18 cellular contexts compared by ENCODE assay signal in the genomic region with DNA sequence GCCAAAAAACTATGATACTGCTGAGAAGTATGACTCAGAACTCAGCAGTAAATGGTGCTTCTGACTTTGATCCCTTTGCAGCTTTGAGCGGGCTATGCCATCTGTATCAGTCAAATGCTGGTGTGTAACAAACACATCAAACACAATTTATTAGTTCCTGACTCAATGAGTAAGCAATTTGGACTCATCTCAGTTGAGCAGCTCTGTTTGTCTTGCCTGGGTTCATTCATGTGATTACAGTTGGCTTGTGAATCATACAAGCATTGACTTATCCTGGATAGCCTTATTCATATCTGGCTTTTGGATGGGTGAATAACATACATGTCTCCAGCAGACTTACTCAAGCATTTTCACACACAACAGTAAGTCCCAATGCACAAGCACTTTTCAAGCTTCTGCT.
"Had no signal": no experiment of that assay in that cellular context is flagged by ENCODE, and none has a peak within 500 bp of the region (broad histone marks: within the 10 kb centered on the region; RNA-seq: fewer than 3 reads in every experiment).

No MANE protein-coding gene starts in this region.

- ATAC-seq: activated T-helper 17 cell treated with anti-CD3 and anti-CD28 coated beads, Interleukin-2, amount 50 U/mL, for 72 hours; heart left ventricle; left lobe of liver; right lobe of liver; T-helper 17 cell had no signal

- H3K27ac ChIP-seq: heart left ventricle, prostate gland, right lobe of liver, spleen, transverse colon had no signal

- H3K4me3 ChIP-seq: heart left ventricle, prostate gland, right lobe of liver, spleen, transverse colon had no signal

- H3K27me3 ChIP-seq: heart left ventricle, right lobe of liver, spleen, transverse colon had no signal

- H3K4me1 ChIP-seq: heart left ventricle, prostate gland, right lobe of liver, spleen, transverse colon had no signal

- H3K9me3 ChIP-seq: heart left ventricle, prostate gland, right lobe of liver, transverse colon had no signal

- H3K36me3 ChIP-seq: heart left ventricle, prostate gland, right lobe of liver, spleen, transverse colon had no signal

- DNase-seq: activated CD4-positive, alpha-beta T cell treated with anti-CD3 and anti-CD28 coated beads, Interleukin-2, amount 10 ng/mL, durations not matched to agents 7 days and 5 days; activated CD4-positive, CD25-positive, alpha-beta regulatory T cell; activated naive CD4-positive, alpha-beta T cell treated with anti-CD3 and anti-CD28 coated beads for 36 hours; activated T-cell treated with anti-CD3 and anti-CD28 coated beads for 4 hours; effector memory CD4-positive, alpha-beta T cell; erythroblast; foreskin melanocyte; heart left ventricle; right lobe of liver; spleen; stimulated activated CD4-positive, alpha-beta T cell treated with anti-CD3 and anti-CD28 coated beads, Interleukin-2, amount 100 ng/mL, for 24 hours; stimulated activated naive CD4-positive, alpha-beta T cell; substantia nigra; T-helper 17 cell; transverse colon had no signal
